Comparison of ENCODE assay signal across 1 cellular context in the genomic region with DNA sequence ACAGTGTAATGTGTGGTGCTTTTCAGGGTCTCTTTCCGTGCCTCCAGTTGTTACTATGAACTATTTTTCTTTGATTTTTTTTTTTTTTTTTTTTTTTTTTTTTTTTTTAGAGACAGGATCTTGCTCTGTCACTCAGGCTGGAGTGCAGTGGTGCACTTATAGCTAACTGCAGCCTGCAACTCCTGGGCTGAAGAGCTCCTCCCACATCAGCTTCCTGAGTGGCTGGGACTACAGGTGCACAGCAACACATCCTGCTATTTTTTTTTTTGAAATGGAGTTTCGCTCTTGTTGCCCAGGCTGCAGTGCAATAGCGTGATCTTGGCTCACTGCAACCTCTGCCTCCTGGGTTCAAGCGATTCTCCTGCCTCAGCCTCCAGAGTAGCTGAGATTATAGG.
TF ChIP-seq lines count a peak whose summit lies in the region.

No MANE protein-coding gene starts in this region.

TF ChIP-seq in GM12878, 131 proteins besides CTCF, POLR2A, EP300 and RAD21:
- TF ChIP-seq ZNF384 (IDR thresholded peaks at IDR 0.05; ENCODE audit: borderline replicate concordance, low read depth, low read length), result peak; percentile 55; the same call in 1 of the 2 replicates
- TF ChIP-seq, protein P1, sequence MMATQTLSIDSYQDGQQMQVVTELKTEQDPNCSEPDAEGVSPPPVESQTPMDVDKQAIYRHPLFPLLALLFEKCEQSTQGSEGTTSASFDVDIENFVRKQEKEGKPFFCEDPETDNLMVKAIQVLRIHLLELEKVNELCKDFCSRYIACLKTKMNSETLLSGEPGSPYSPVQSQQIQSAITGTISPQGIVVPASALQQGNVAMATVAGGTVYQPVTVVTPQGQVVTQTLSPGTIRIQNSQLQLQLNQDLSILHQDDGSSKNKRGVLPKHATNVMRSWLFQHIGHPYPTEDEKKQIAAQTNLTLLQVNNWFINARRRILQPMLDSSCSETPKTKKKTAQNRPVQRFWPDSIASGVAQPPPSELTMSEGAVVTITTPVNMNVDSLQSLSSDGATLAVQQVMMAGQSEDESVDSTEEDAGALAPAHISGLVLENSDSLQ (IDR thresholded peaks at IDR 0.05), result peak; percentile 90
